In genomic region chr7:127391591-127392181, GRCh38 we compare ENCODE assay signal across 1 cellular context.
TF ChIP-seq lines count a peak whose summit lies in the region.

No MANE protein-coding gene starts in this region.

TF ChIP-seq in K562, 482 proteins besides CTCF, POLR2A, EP300 and RAD21 (continued from another document and continues in another):
- TF ChIP-seq ZHX1 (conservative IDR thresholded peaks at IDR 0.05; ENCODE audit: low read length) (no peak), PML (IDR thresholded peaks at IDR 0.05; ENCODE audit: low read length) (no peak), CBFA2T2 (conservative IDR thresholded peaks at IDR 0.05) (no peak), MAFF (IDR thresholded peaks at IDR 0.05; ENCODE audit: low read length) (no peak), COPS2 (conservative IDR thresholded peaks at IDR 0.05) (no peak), DPF2 (IDR thresholded peaks at IDR 0.05) (0 out of 2 replicates have a peak, but pooled peaks have one; percentile 17), NONO (IDR thresholded peaks at IDR 0.05; ENCODE audit: low read depth in 2 of 2, low read length in 1 of 2) (no peak), U2AF2 (optimal IDR thresholded peaks at IDR 0.05; ENCODE audit: low read depth, low read length) (no peak), PATZ1 (CRISPR knock-in tag; IDR thresholded peaks at IDR 0.05; ENCODE audit: borderline replicate concordance) (no peak), MTF1 (CRISPR knock-in tag; IDR thresholded peaks at IDR 0.05; ENCODE audit: borderline replicate concordance) (no peak), ZNF175 (CRISPR knock-in tag; IDR thresholded peaks at IDR 0.05; ENCODE audit: low read depth) (no peak), FOXM1 (IDR thresholded peaks at IDR 0.05; ENCODE audit: low read depth) (no peak), FOXM1 (CRISPR knock-in tag; IDR thresholded peaks at IDR 0.05; ENCODE audit: low read depth) (no peak), ADNP (tag; IDR thresholded peaks at IDR 0.05) (no peak), ZEB2 (IDR thresholded peaks at IDR 0.05) (no peak), FUS (optimal IDR thresholded peaks at IDR 0.05; ENCODE audit: low read depth, low read length) (no peak), HIVEP1 (CRISPR knock-in tag; IDR thresholded peaks at IDR 0.05) (0 out of 2 replicates have a peak, but pooled peaks have one; percentile 77), ZNF165 (CRISPR knock-in tag; IDR thresholded peaks at IDR 0.05; ENCODE audit: borderline replicate concordance) (no peak), TSHZ1 (CRISPR knock-in tag; IDR thresholded peaks at IDR 0.05) (no peak), STAG1 (CRISPR knock-in tag; IDR thresholded peaks at IDR 0.05; ENCODE audit: borderline replicate concordance) (no peak), ZNF311 (CRISPR knock-in tag; IDR thresholded peaks at IDR 0.05) (no peak), HSF4 (CRISPR knock-in tag; IDR thresholded peaks at IDR 0.05; ENCODE audit: borderline replicate concordance) (no peak), ELK1 (CRISPR knock-in tag; IDR thresholded peaks at IDR 0.05) (no peak), RERE (CRISPR knock-in tag; IDR thresholded peaks at IDR 0.05; ENCODE audit: borderline replicate concordance) (no peak), GABPB1 (CRISPR knock-in tag; IDR thresholded peaks at IDR 0.05) (no peak), SMAD2 (IDR thresholded peaks at IDR 0.05; ENCODE audit: low read depth, low read length) (no peak), FOXK2 (conservative IDR thresholded peaks at IDR 0.05 in 1 of 2, IDR thresholded peaks at IDR 0.05 in 1 of 2; ENCODE audit: low read depth in 2 of 2) (0 out of 4 replicates have a peak, but pooled peaks of 1 of the 2 experiments have one; percentile 20), POLR3A (IDR thresholded peaks at IDR 0.05; ENCODE audit: borderline replicate concordance, extremely low read depth, insufficient read depth, insufficient read length) (no peak), RUNX1 (IDR thresholded peaks at IDR 0.05; ENCODE audit: low read depth) (no peak), PHF8 (IDR thresholded peaks at IDR 0.05; ENCODE audit: borderline replicate concordance, low read length) (no peak)
